Comparison of ENCODE assay signal across 8 cellular contexts in the genomic region with DNA sequence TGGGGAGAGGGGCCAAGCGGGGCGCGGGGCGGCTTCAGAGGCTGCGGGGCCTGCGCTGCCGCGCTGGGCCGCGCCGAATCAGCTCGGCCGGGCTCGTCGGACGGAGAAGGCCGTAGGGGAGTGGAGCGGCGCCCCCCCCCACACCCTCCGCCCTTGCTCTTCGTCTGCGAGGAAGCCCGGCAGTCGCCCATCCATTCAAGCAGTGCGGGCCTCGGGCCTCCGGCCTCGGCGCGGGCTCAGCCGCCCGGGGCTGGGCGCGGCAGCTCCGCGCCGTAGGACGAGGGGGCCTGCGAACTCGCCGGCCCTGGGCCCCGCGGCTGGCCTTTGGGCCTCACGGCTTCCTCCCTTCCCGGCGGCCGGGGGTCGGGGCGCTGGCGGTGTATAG. TPM values are rescaled to one million over a fixed set of nuclear protein-coding genes. Genes with fewer than 3 reads are reported as not detected.
DNase-seq lines count a peak whose midpoint lies in the region; ATAC-seq and TF ChIP-seq lines count a peak whose summit lies in the region.

No MANE protein-coding gene starts in this region.

- WGBS in heart right ventricle, 2 donors = 0 to 1% methylated on average over 35 to 49 of the region's 50 CpGs

- H3K36me3 ChIP-seq in heart right ventricle = peaks cover 0 to 20% (median 0%) of the 10 kb centered on the region in 9 donors

- H3K4me1 ChIP-seq in heart right ventricle = peaks cover 0 to 32% (median 16%) of the 10 kb centered on the region in 9 donors

- no peaks in the 10 kb centered on the region for H3K27me3 ChIP-seq in heart right ventricle

- ATAC-seq in GM18858 (IDR thresholded peaks at IDR 0.05; ENCODE audit: unreplicated experiment) = peak; percentile 16
- ATAC-seq in HG02763 (IDR thresholded peaks at IDR 0.05; ENCODE audit: unreplicated experiment) = peak; percentile 22
- peak in 4 of 8 donors; percentile 4 to 23 (median 14) for ATAC-seq in heart right ventricle

- TF ChIP-seq CTCF in heart right ventricle (IDR thresholded peaks at IDR 0.05) = no peak

- no peaks in the 10 kb centered on the region for H3K9me3 ChIP-seq in heart right ventricle

- peak; percentile 14 for DNase-seq in T-helper 22 cell (ENCODE audit: low read depth)
- no peak for DNase-seq in heart right ventricle
- DNase-seq in SW 1271 (lab: John Stamatoyannopoulos, UW) = no peak
- no peak for DNase-seq in NCI-H146 treated with DMSO at 0.1 percent for 48 hours (lab: John Stamatoyannopoulos, UW; ENCODE audit: unreplicated experiment)
- DNase-seq in posterior cingulate gyrus = no peak

- H3K4me3 ChIP-seq in heart right ventricle = peak overlapping the region in 9 of 10 donors; percentile 67 to 91 (median 72)
- peak overlapping the region; percentile 55 to 87 (median 79) for H3K4me3 ChIP-seq in skin epidermis

- intact Hi-C loops in heart right ventricle (cut with DNase I) = loop anchor here in 2 of 10 donors (10.0 kb wide), 2 partner anchors 125 to 135 kb away; no protein-coding TSS in a partner anchor
- intact Hi-C loops in posterior cingulate gyrus (cut with DNase I) = loop anchor here (2.0 kb wide), 1 partner anchor 23 kb away; no protein-coding TSS in a partner anchor

- H3K27ac ChIP-seq in heart right ventricle (peak overlapping the region; percentile 79 to 94 (median 89)), skin epidermis (peak overlapping the region; percentile 77 to 95 (median 89))

RNA-seq across cellular contexts. Expression of gene CTPS1, which starts 0.6 kb away (rescaled TPM):
- 10 to 100 TPM in 1 of 10 donors, 1 to 10 TPM in 9; 6.0 to 12.1 (median 7.1) TPM for total RNA-seq in heart right ventricle
- 10 to 100 TPM in 1 of 2 donors, 1 to 10 TPM in 1; 4.6 to 12.0 TPM for polyA plus RNA-seq in heart right ventricle

RNA-seq across cellular contexts. Expression of gene SLFNL1, which starts 41.5 kb away (rescaled TPM):
- total RNA-seq in heart right ventricle = under 1 TPM in 9 of 10 donors, not detected in 1; 0.13 to 0.45 (median 0.23) TPM
- polyA plus RNA-seq in heart right ventricle = under 1 TPM; 0.14 to 0.22 TPM
